In genomic region chr6:156910011-156910334, GRCh38 we compare ENCODE assay signal across 28 cellular contexts.
"Had no signal": no experiment of that assay in that cellular context is flagged by ENCODE, and none has a peak within 500 bp of the region (broad histone marks: within the 10 kb centered on the region; RNA-seq: fewer than 3 reads in every experiment).

No MANE protein-coding gene starts in this region.

- H3K36me3 ChIP-seq: adrenal gland, cardiac muscle cell, neutrophil, ovary, right lobe of liver, tibial nerve had no signal

- H3K27me3 Mint-ChIP-seq: activated CD4-positive, alpha-beta memory T cell treated with anti-CD3 and anti-CD28 coated beads, Interleukin-2, amount 10 ng/mL, durations not matched to agents 7 days and 5 days; activated CD4-positive, alpha-beta T cell treated with anti-CD3 and anti-CD28 coated beads, Interleukin-2, amount 10 ng/mL, durations not matched to agents 24 days and 14 days; activated naive CD8-positive, alpha-beta T cell treated with anti-CD3 and anti-CD28 coated beads for 36 hours; brain; progenitor cell of endocrine pancreas had no signal

- ATAC-seq: activated T-cell treated with anti-CD3 and anti-CD28 coated beads, Interleukin-2, amount 50 U/mL, for 4 hours; esophagus mucosa; left colon; right lobe of liver had no signal

- H3K4me1 ChIP-seq: right lobe of liver had no signal

- DNase-seq: activated CD4-positive, alpha-beta memory T cell treated with anti-CD3 and anti-CD28 coated beads, Interleukin-2, amount 10 ng/mL, durations not matched to agents 7 days and 5 days; activated CD4-positive, alpha-beta T cell treated with anti-CD3 and anti-CD28 coated beads, Interleukin-2, amount 10 ng/mL, durations not matched to agents 24 days and 14 days; activated CD4-positive, CD25-positive, alpha-beta regulatory T cell treated with anti-CD3 and anti-CD28 coated beads, Interleukin-2, amount 50 U/mL, for 72 hours; activated naive CD4-positive, alpha-beta T cell; activated naive CD8-positive, alpha-beta T cell treated with anti-CD3 and anti-CD28 coated beads for 36 hours; activated T-cell treated with anti-CD3 and anti-CD28 coated beads, Interleukin-2, amount 50 U/mL, for 4 hours; adrenal gland; aorta; dorsolateral prefrontal cortex; foreskin fibroblast; head of caudate nucleus; hippocampal formation; kidney; left colon; nephron progenitor cell; ovary; right lobe of liver; stimulated activated CD4-positive, alpha-beta T cell treated with anti-CD3 and anti-CD28 coated beads, Interleukin-2, amount 100 ng/mL, for 48 hours; stimulated activated naive CD4-positive, alpha-beta T cell treated with Interleukin-2 at 50 U/mL for 16 hours; T-helper 9 cell; WERI-Rb-1 had no signal

- H3K27me3 ChIP-seq: adrenal gland, cardiac muscle cell, dorsolateral prefrontal cortex, neutrophil, ovary, right lobe of liver, tibial nerve had no signal

- H3K9me3 Mint-ChIP-seq: activated CD4-positive, alpha-beta memory T cell treated with anti-CD3 and anti-CD28 coated beads, Interleukin-2, amount 10 ng/mL, durations not matched to agents 7 days and 5 days; activated T-cell treated with anti-CD3 and anti-CD28 coated beads, Interleukin-2, amount 50 U/mL, for 4 hours; brain; nephron progenitor cell had no signal

- H3K9me3 ChIP-seq: adrenal gland, neutrophil, ovary, right lobe of liver, tibial nerve had no signal

- H3K27ac ChIP-seq: adrenal gland, cardiac muscle cell, coronary artery, dorsolateral prefrontal cortex, neutrophil, ovary, right lobe of liver, tibial nerve, WERI-Rb-1 had no signal

- H3K27ac Mint-ChIP-seq: activated CD4-positive, alpha-beta memory T cell treated with anti-CD3 and anti-CD28 coated beads, Interleukin-2, amount 10 ng/mL, durations not matched to agents 7 days and 5 days; activated CD4-positive, alpha-beta T cell treated with anti-CD3 and anti-CD28 coated beads, Interleukin-2, amount 10 ng/mL, durations not matched to agents 24 days and 14 days; activated naive CD8-positive, alpha-beta T cell treated with anti-CD3 and anti-CD28 coated beads for 36 hours; brain; nephron progenitor cell; progenitor cell of endocrine pancreas had no signal

- FAIRE-seq: kidney had no signal

- H3K4me3 Mint-ChIP-seq: activated CD4-positive, alpha-beta memory T cell treated with anti-CD3 and anti-CD28 coated beads, Interleukin-2, amount 10 ng/mL, durations not matched to agents 7 days and 5 days; activated CD4-positive, alpha-beta T cell treated with anti-CD3 and anti-CD28 coated beads, Interleukin-2, amount 10 ng/mL, durations not matched to agents 24 days and 14 days; activated naive CD8-positive, alpha-beta T cell treated with anti-CD3 and anti-CD28 coated beads for 36 hours; activated T-cell treated with anti-CD3 and anti-CD28 coated beads, Interleukin-2, amount 50 U/mL, for 4 hours; brain; nephron progenitor cell had no signal

- H3K4me3 ChIP-seq: adrenal gland, cardiac muscle cell, coronary artery, dorsolateral prefrontal cortex, ovary, right lobe of liver, tibial nerve had no signal
